ENCODE assay signal across 1 cellular context in the genomic region with DNA sequence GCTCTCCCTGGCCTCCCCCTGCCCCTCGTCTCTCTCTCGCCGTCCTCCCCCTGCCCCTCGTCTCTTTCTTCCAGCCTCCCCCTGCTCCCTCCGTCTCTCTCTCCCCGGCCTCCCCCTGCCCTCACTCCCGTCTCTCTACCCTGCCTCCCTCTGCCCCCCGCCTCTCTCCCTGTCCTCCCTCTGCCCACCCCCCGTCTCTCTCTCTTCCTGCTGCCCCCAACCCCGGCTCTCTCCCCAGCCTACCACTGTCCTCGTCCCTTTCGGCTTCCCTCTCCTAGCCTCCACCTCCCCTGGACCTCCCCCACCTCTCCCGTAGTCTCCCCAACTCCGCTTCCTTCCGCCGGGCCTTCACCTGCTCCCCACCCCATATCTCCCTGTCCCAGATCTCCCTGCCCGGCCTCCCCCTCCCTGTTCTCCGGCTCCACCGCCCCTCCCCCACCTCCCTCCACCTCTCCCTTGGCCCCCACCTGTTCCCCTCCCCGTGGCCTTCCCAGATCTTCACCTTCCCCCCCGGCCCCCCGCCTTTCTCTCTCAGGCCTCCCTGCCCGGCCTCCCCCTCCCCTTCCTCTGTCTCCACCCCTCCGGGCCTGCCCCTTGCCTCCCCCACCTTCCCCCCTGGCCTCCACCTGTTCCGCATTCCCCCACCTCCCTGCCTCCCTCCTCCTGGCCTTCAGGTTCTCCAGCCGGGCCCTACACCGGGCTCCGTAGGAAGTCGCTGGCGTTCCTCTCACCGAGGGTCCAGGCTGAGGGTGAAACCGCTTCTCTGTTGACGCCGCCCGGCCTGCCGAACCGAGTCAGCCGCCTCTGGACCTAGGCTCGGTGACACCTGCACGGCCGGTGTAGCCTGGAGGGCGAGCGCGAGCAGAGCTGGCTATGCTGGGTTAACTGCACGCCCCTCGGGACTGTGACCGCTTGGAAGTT.
TF ChIP-seq lines count a peak whose summit lies in the region.

No MANE protein-coding gene starts in this region.

TF ChIP-seq in K562, 482 proteins besides CTCF, POLR2A, EP300 and RAD21 (continued from another document and continues in another):
- TF ChIP-seq, protein P1, sequence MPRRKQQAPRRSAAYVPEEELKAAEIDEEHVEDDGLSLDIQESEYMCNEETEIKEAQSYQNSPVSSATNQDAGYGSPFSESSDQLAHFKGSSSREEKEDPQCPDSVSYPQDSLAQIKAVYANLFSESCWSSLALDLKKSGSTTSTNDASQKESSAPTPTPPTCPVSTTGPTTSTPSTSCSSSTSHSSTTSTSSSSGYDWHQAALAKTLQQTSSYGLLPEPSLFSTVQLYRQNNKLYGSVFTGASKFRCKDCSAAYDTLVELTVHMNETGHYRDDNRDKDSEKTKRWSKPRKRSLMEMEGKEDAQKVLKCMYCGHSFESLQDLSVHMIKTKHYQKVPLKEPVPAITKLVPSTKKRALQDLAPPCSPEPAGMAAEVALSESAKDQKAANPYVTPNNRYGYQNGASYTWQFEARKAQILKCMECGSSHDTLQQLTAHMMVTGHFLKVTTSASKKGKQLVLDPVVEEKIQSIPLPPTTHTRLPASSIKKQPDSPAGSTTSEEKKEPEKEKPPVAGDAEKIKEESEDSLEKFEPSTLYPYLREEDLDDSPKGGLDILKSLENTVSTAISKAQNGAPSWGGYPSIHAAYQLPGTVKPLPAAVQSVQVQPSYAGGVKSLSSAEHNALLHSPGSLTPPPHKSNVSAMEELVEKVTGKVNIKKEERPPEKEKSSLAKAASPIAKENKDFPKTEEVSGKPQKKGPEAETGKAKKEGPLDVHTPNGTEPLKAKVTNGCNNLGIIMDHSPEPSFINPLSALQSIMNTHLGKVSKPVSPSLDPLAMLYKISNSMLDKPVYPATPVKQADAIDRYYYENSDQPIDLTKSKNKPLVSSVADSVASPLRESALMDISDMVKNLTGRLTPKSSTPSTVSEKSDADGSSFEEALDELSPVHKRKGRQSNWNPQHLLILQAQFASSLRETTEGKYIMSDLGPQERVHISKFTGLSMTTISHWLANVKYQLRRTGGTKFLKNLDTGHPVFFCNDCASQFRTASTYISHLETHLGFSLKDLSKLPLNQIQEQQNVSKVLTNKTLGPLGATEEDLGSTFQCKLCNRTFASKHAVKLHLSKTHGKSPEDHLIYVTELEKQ (CRISPR knock-in tag; IDR thresholded peaks at IDR 0.05), result no peak
- TF ChIP-seq RBFOX2 (IDR thresholded peaks at IDR 0.05; ENCODE audit: low read depth, low read length), result peak; percentile 73
- no peak for TF ChIP-seq LEF1 (IDR thresholded peaks at IDR 0.05)
- TF ChIP-seq, protein P2, sequence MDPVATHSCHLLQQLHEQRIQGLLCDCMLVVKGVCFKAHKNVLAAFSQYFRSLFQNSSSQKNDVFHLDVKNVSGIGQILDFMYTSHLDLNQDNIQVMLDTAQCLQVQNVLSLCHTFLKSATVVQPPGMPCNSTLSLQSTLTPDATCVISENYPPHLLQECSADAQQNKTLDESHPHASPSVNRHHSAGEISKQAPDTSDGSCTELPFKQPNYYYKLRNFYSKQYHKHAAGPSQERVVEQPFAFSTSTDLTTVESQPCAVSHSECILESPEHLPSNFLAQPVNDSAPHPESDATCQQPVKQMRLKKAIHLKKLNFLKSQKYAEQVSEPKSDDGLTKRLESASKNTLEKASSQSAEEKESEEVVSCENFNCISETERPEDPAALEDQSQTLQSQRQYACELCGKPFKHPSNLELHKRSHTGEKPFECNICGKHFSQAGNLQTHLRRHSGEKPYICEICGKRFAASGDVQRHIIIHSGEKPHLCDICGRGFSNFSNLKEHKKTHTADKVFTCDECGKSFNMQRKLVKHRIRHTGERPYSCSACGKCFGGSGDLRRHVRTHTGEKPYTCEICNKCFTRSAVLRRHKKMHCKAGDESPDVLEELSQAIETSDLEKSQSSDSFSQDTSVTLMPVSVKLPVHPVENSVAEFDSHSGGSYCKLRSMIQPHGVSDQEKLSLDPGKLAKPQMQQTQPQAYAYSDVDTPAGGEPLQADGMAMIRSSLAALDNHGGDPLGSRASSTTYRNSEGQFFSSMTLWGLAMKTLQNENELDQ (CRISPR knock-in tag; IDR thresholded peaks at IDR 0.05; ENCODE audit: borderline replicate concordance), result no peak
- no peak for TF ChIP-seq TEAD2 (tag; IDR thresholded peaks at IDR 0.05)
- no peak for TF ChIP-seq SAFB (IDR thresholded peaks at IDR 0.05; ENCODE audit: borderline replicate concordance, low read depth, low read length)
- TF ChIP-seq CREB5 (CRISPR knock-in tag; IDR thresholded peaks at IDR 0.05), result no peak
- TF ChIP-seq POLR2B (IDR thresholded peaks at IDR 0.05; ENCODE audit: low read depth, partially characterized antibody), result no peak
- no peak for TF ChIP-seq ATF3 (IDR thresholded peaks at IDR 0.05)
- TF ChIP-seq ATF3 (CRISPR knock-in tag; conservative IDR thresholded peaks at IDR 0.05), result no peak
- TF ChIP-seq ZSCAN29 (IDR thresholded peaks at IDR 0.05), result no peak
- TF ChIP-seq KLF13 (tag; IDR thresholded peaks at IDR 0.05; ENCODE audit: borderline replicate concordance, low read depth), result no peak
- TF ChIP-seq ZBTB17 (CRISPR knock-in tag; IDR thresholded peaks at IDR 0.05), result no peak
- no peak for TF ChIP-seq BACH1 (tag; IDR thresholded peaks at IDR 0.05)
- no peak for TF ChIP-seq ZFP36 (IDR thresholded peaks at IDR 0.05; ENCODE audit: low read depth, low read length, partially characterized antibody)
- TF ChIP-seq SNIP1 (IDR thresholded peaks at IDR 0.05; ENCODE audit: low read depth), result no peak
- TF ChIP-seq MAZ (CRISPR knock-in tag; conservative IDR thresholded peaks at IDR 0.05 in 1 of 2, IDR thresholded peaks at IDR 0.05 in 1 of 2), result 0 out of 4 replicates have a peak, but pooled peaks of 1 of the 2 experiments have one; percentile 16
- no peak for TF ChIP-seq ZNF232 (CRISPR knock-in tag; IDR thresholded peaks at IDR 0.05)
- no peak for TF ChIP-seq FOSL1 (tag; conservative IDR thresholded peaks at IDR 0.05)
- no peak for TF ChIP-seq DACH1 (IDR thresholded peaks at IDR 0.05; ENCODE audit: partially characterized antibody)
- TF ChIP-seq ZNF764 (CRISPR knock-in tag; IDR thresholded peaks at IDR 0.05; ENCODE audit: low read depth), result no peak
- no peak for TF ChIP-seq MED1 (CRISPR knock-in tag; IDR thresholded peaks at IDR 0.05; ENCODE audit: borderline replicate concordance)
- TF ChIP-seq, protein P3, sequence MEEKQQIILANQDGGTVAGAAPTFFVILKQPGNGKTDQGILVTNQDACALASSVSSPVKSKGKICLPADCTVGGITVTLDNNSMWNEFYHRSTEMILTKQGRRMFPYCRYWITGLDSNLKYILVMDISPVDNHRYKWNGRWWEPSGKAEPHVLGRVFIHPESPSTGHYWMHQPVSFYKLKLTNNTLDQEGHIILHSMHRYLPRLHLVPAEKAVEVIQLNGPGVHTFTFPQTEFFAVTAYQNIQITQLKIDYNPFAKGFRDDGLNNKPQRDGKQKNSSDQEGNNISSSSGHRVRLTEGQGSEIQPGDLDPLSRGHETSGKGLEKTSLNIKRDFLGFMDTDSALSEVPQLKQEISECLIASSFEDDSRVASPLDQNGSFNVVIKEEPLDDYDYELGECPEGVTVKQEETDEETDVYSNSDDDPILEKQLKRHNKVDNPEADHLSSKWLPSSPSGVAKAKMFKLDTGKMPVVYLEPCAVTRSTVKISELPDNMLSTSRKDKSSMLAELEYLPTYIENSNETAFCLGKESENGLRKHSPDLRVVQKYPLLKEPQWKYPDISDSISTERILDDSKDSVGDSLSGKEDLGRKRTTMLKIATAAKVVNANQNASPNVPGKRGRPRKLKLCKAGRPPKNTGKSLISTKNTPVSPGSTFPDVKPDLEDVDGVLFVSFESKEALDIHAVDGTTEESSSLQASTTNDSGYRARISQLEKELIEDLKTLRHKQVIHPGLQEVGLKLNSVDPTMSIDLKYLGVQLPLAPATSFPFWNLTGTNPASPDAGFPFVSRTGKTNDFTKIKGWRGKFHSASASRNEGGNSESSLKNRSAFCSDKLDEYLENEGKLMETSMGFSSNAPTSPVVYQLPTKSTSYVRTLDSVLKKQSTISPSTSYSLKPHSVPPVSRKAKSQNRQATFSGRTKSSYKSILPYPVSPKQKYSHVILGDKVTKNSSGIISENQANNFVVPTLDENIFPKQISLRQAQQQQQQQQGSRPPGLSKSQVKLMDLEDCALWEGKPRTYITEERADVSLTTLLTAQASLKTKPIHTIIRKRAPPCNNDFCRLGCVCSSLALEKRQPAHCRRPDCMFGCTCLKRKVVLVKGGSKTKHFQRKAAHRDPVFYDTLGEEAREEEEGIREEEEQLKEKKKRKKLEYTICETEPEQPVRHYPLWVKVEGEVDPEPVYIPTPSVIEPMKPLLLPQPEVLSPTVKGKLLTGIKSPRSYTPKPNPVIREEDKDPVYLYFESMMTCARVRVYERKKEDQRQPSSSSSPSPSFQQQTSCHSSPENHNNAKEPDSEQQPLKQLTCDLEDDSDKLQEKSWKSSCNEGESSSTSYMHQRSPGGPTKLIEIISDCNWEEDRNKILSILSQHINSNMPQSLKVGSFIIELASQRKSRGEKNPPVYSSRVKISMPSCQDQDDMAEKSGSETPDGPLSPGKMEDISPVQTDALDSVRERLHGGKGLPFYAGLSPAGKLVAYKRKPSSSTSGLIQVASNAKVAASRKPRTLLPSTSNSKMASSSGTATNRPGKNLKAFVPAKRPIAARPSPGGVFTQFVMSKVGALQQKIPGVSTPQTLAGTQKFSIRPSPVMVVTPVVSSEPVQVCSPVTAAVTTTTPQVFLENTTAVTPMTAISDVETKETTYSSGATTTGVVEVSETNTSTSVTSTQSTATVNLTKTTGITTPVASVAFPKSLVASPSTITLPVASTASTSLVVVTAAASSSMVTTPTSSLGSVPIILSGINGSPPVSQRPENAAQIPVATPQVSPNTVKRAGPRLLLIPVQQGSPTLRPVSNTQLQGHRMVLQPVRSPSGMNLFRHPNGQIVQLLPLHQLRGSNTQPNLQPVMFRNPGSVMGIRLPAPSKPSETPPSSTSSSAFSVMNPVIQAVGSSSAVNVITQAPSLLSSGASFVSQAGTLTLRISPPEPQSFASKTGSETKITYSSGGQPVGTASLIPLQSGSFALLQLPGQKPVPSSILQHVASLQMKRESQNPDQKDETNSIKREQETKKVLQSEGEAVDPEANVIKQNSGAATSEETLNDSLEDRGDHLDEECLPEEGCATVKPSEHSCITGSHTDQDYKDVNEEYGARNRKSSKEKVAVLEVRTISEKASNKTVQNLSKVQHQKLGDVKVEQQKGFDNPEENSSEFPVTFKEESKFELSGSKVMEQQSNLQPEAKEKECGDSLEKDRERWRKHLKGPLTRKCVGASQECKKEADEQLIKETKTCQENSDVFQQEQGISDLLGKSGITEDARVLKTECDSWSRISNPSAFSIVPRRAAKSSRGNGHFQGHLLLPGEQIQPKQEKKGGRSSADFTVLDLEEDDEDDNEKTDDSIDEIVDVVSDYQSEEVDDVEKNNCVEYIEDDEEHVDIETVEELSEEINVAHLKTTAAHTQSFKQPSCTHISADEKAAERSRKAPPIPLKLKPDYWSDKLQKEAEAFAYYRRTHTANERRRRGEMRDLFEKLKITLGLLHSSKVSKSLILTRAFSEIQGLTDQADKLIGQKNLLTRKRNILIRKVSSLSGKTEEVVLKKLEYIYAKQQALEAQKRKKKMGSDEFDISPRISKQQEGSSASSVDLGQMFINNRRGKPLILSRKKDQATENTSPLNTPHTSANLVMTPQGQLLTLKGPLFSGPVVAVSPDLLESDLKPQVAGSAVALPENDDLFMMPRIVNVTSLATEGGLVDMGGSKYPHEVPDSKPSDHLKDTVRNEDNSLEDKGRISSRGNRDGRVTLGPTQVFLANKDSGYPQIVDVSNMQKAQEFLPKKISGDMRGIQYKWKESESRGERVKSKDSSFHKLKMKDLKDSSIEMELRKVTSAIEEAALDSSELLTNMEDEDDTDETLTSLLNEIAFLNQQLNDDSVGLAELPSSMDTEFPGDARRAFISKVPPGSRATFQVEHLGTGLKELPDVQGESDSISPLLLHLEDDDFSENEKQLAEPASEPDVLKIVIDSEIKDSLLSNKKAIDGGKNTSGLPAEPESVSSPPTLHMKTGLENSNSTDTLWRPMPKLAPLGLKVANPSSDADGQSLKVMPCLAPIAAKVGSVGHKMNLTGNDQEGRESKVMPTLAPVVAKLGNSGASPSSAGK (IDR thresholded peaks at IDR 0.05), result no peak
- 0 out of 4 replicates have a peak, but pooled peaks of 1 of the 2 experiments have one; percentile 23 for TF ChIP-seq TRIM24 (IDR thresholded peaks at IDR 0.05)
- 0 out of 2 replicates have a peak, but pooled peaks have one; percentile 7 for TF ChIP-seq THAP12 (CRISPR knock-in tag; IDR thresholded peaks at IDR 0.05)
- TF ChIP-seq TBP (optimal IDR thresholded peaks at IDR 0.05; ENCODE audit: low read depth, low read length), result peak; percentile 33
- 0 out of 2 replicates have a peak, but pooled peaks have one; percentile 52 for TF ChIP-seq SUPT5H (IDR thresholded peaks at IDR 0.05)
- TF ChIP-seq PML (IDR thresholded peaks at IDR 0.05; ENCODE audit: low read length), result no peak
- peak; percentile 43; the same call in 1 of the 2 replicates for TF ChIP-seq MTA2 (IDR thresholded peaks at IDR 0.05; ENCODE audit: low read depth)
- TF ChIP-seq POLR2H (tag; IDR thresholded peaks at IDR 0.05; ENCODE audit: low read depth), result no peak
